ENCODE assay signal across 8 cellular contexts in the genomic region with DNA sequence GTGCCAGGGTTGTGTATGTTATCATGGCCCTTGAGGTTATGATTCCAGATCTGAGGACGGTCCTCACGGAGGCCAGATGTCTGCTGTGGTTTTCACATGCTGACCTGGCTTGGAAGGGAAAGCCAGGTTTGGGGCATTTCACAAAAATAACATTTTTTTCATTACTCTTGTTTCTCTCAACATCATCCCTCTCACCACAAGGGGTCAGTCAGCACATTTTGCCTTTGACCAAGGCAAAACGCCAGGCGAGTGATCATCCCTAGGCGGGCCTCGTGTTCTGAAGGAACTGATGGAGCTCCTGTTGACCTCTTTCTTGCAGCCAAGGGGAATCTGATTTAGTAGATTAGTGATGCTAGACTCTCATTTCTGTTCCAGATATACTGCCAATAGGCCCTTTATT.
A peak's percentile ranks its signal among the peaks of the same experiment; 100 is the strongest.
DNase-seq lines count a peak whose midpoint lies in the region; ATAC-seq and TF ChIP-seq lines count a peak whose summit lies in the region.

No MANE protein-coding gene starts in this region.

- intact Hi-C loops in Right ventricle myocardium superior (cut with DNase I) (no loop called here), prostate gland (cut with DNase I) (loop anchor here (5.0 kb wide), 1 partner anchor 132 kb away; the partner anchor contains the start of gene TBC1D7)

- 38% methylated on average over 6 of the region's 6 CpGs for WGBS in prostate gland

- no peak overlapping the region for H3K27ac ChIP-seq in prostate gland

- TF ChIP-seq POLR2A in prostate gland (IDR thresholded peaks at IDR 0.05), result no peak

- DNase-seq in NCI-H82 (lab: John Stamatoyannopoulos, UW), result peak; percentile 54
- no peak for DNase-seq in NCI-H82 treated with DMSO at 0.1 percent for 48 hours (lab: John Stamatoyannopoulos, UW; ENCODE audit: unreplicated experiment)
- peak; percentile 20 for DNase-seq in UCSD-AML1 (lab: John Stamatoyannopoulos, UW; ENCODE audit: unreplicated experiment)
- peak; percentile 53 for DNase-seq in Right ventricle myocardium superior
- peak; percentile 13 for DNase-seq in prostate gland (ENCODE audit: low spot score)
- DNase-seq in NCI-H226, result no peak
- no peak for DNase-seq in T1000 (lab: John Stamatoyannopoulos, UW)

- ATAC-seq in HG03354 (IDR thresholded peaks at IDR 0.05; ENCODE audit: poor library complexity, severe bottlenecking, unreplicated experiment), result peak; percentile 59
- no peak for ATAC-seq in Right ventricle myocardium superior (ENCODE audit: poor library complexity)

- H3K4me1 ChIP-seq in prostate gland (replicated peaks), result no peaks in the 10 kb centered on the region

- no peaks in the 10 kb centered on the region for H3K27me3 ChIP-seq in prostate gland (replicated peaks; ENCODE audit: insufficient read depth)

- TF ChIP-seq CTCF in prostate gland (IDR thresholded peaks at IDR 0.05), result peak in 3 of 4 experiments; percentile 21 to 46 (median 29)

- no peaks in the 10 kb centered on the region for H3K9me3 ChIP-seq in prostate gland

- no peaks in the 10 kb centered on the region for H3K36me3 ChIP-seq in prostate gland

- H3K4me3 ChIP-seq in prostate gland, result no peak overlapping the region

Comparison
In these comparisons a context has a peak if more than half of its experiments do, and no peak if none do; other contexts are left out.
1. DNase-seq: peak in NCI-H82 (single experiment), UCSD-AML1 (single experiment), Right ventricle myocardium superior (single experiment) and prostate gland (single experiment); none in NCI-H82 treated with DMSO at 0.1 percent for 48 hours (single experiment), NCI-H226 (single experiment) and T1000 (single experiment).